8 cellular contexts compared by ENCODE assay signal in the genomic region with DNA sequence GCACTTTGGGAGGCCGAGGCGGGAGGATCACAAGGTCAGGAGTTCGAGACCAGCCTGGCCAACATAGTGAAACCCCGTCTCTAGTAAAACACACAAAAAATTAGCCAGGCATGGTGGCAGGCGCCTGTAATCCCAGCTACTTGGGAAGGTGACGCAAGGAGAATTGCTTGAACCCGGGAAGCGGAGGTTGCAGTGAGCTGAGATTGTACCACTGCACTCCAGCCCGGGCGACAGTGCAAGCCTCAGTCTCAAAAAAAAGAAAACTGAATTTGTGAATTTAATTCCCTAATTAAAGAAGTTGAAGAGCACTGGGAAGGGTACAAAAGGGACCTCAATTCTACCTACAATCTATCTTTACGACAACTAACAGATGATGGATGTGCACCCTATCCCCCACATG. TPM values are rescaled to one million over a fixed set of nuclear protein-coding genes. Genes with fewer than 3 reads are reported as not detected.
A peak's percentile ranks its signal among the peaks of the same experiment; 100 is the strongest.
DNase-seq lines count a peak whose midpoint lies in the region; ATAC-seq and TF ChIP-seq lines count a peak whose summit lies in the region.
"Not testable (repeated sequence)": the region's sequence is repeated elsewhere in the genome, so short reads cannot be mapped to it uniquely, and the experiment has no call there.

No MANE protein-coding gene starts in this region.

- not testable (repeated sequence) for H3K27ac ChIP-seq in BLaER1 treated with 17β-estradiol and CSF1 and Interleukin-3, amounts not matched to agents 10 nM and 100 nM; SU-DHL-6 (ENCODE audit: low read depth, low read length)

- H3K9ac ChIP-seq in BLaER1 treated with 17β-estradiol and CSF1 and Interleukin-3, amounts not matched to agents 10 nM and 100 nM, result peak overlapping the region; percentile 18 to 98 (median 95); a peak in 16 of 22 replicates
- peak overlapping the region; percentile 84 for H3K9ac ChIP-seq in Loucy (ENCODE audit: low read depth, low read length, poor library complexity, severe bottlenecking)
- H3K9ac ChIP-seq in SU-DHL-6 (ENCODE audit: low read length), result not testable (repeated sequence)

- peak; percentile 11 for DNase-seq in activated T-cell treated with anti-CD3 and anti-CD28 coated beads, Interleukin-2, amount 50 U/mL, for 24 hours
- not testable (repeated sequence) for DNase-seq in activated naive CD8-positive, alpha-beta T cell treated with anti-CD3 and anti-CD28 coated beads, Interleukin-2, amount 50 U/mL, for 24 hours; endothelial cell (ENCODE audit: low spot score); nephron progenitor cell
- peak; percentile 15 for DNase-seq in type B pancreatic cell (ENCODE audit: extremely low spot score, unreplicated experiment)

- H3K4me3 Mint-ChIP-seq in activated T-cell treated with anti-CD3 and anti-CD28 coated beads, Interleukin-2, amount 50 U/mL, for 24 hours, result peak overlapping the region; percentile 99
- peak overlapping the region; percentile 97 for H3K4me3 Mint-ChIP-seq in activated naive CD8-positive, alpha-beta T cell treated with anti-CD3 and anti-CD28 coated beads, Interleukin-2, amount 50 U/mL, for 24 hours
- H3K4me3 Mint-ChIP-seq in endothelial cell (ENCODE audit: unreplicated experiment) (peak overlapping the region; percentile 98), nephron progenitor cell (peak overlapping the region; percentile 99), type B pancreatic cell (peak overlapping the region; percentile 90)

- H3K79me2 ChIP-seq in Loucy (ENCODE audit: insufficient read depth, low read length) (peaks cover 54% of the 10 kb centered on the region), SU-DHL-6 (ENCODE audit: insufficient read depth, low read length) (peaks cover 40% of the 10 kb centered on the region)

- H2AFZ ChIP-seq in Loucy (ENCODE audit: low read length); SU-DHL-6 (ENCODE audit: low read depth, low read length, severe bottlenecking): not testable (repeated sequence)

- H3F3A ChIP-seq in Loucy (ENCODE audit: low read depth), result not testable (repeated sequence)
- H3F3A ChIP-seq in SU-DHL-6 (ENCODE audit: insufficient read depth), result 0 out of 2 replicates have a peak, but pooled peaks cover 11% of the 10 kb centered on the region

- peaks cover 6 to 69% (median 66%) of the 10 kb centered on the region in 11 experiments; a peak in 20 of 22 replicates for H4K20me1 ChIP-seq in BLaER1 treated with 17β-estradiol and CSF1 and Interleukin-3, amounts not matched to agents 10 nM and 100 nM
- H4K20me1 ChIP-seq in Loucy (ENCODE audit: insufficient read depth, low read length, poor library complexity, severe bottlenecking), result peaks cover 28% of the 10 kb centered on the region
- H4K20me1 ChIP-seq in SU-DHL-6 (ENCODE audit: low read depth, low read length), result peaks cover 13% of the 10 kb centered on the region

- H3K36me3 ChIP-seq in BLaER1 treated with 17β-estradiol and CSF1 and Interleukin-3, amounts not matched to agents 10 nM and 100 nM, result peaks cover 55 to 61% (median 59%) of the 10 kb centered on the region in 11 experiments
- H3K36me3 ChIP-seq in Loucy (ENCODE audit: insufficient read depth, low read length) (peaks cover 29% of the 10 kb centered on the region), SU-DHL-6 (ENCODE audit: low read length) (peaks cover 28% of the 10 kb centered on the region)

- peaks cover 70% of the 10 kb centered on the region for H3K36me3 Mint-ChIP-seq in activated T-cell treated with anti-CD3 and anti-CD28 coated beads, Interleukin-2, amount 50 U/mL, for 24 hours (ENCODE audit: low read depth)
- H3K36me3 Mint-ChIP-seq in activated naive CD8-positive, alpha-beta T cell treated with anti-CD3 and anti-CD28 coated beads, Interleukin-2, amount 50 U/mL, for 24 hours (ENCODE audit: low read depth), result peaks cover 61% of the 10 kb centered on the region
- H3K36me3 Mint-ChIP-seq in endothelial cell (ENCODE audit: low read depth, unreplicated experiment) (peaks cover 34% of the 10 kb centered on the region), nephron progenitor cell (ENCODE audit: low read depth) (peaks cover 40% of the 10 kb centered on the region), type B pancreatic cell (peaks cover 18% of the 10 kb centered on the region)

- H3K4me2 ChIP-seq in BLaER1 treated with 17β-estradiol and CSF1 and Interleukin-3, amounts not matched to agents 10 nM and 100 nM, result peak overlapping the region; percentile 73 to 91 (median 78); a peak in 21 of 22 replicates
- H3K4me2 ChIP-seq in Loucy (ENCODE audit: low read depth, low read length, poor library complexity, severe bottlenecking) (peak overlapping the region; percentile 79), SU-DHL-6 (ENCODE audit: low read depth, low read length, poor library complexity, severe bottlenecking) (peak overlapping the region; percentile 88)

- H3K4me3 ChIP-seq in BLaER1 treated with 17β-estradiol and CSF1 and Interleukin-3, amounts not matched to agents 10 nM and 100 nM, result peak overlapping the region in 7 of 10 experiments; percentile 86 to 100 (median 99); a peak in 8 of 20 replicates
- peak overlapping the region; percentile 89 for H3K4me3 ChIP-seq in Loucy (ENCODE audit: low read length, poor library complexity, severe bottlenecking)
- H3K4me3 ChIP-seq in SU-DHL-6 (ENCODE audit: insufficient read depth, low read length, poor library complexity, severe bottlenecking), result not testable (repeated sequence)

- peaks cover 61% of the 10 kb centered on the region for H3K4me1 Mint-ChIP-seq in activated T-cell treated with anti-CD3 and anti-CD28 coated beads, Interleukin-2, amount 50 U/mL, for 24 hours (ENCODE audit: low read depth)
- peaks cover 67% of the 10 kb centered on the region for H3K4me1 Mint-ChIP-seq in activated naive CD8-positive, alpha-beta T cell treated with anti-CD3 and anti-CD28 coated beads, Interleukin-2, amount 50 U/mL, for 24 hours
- peaks cover 35% of the 10 kb centered on the region for H3K4me1 Mint-ChIP-seq in endothelial cell (ENCODE audit: unreplicated experiment)
- peaks cover 26% of the 10 kb centered on the region for H3K4me1 Mint-ChIP-seq in nephron progenitor cell
- H3K4me1 Mint-ChIP-seq in type B pancreatic cell (ENCODE audit: unreplicated experiment), result not testable (repeated sequence)

- H3K9me3 ChIP-seq in BLaER1 treated with 17β-estradiol and CSF1 and Interleukin-3, amounts not matched to agents 10 nM and 100 nM (replicated peaks in 1 of 11); Loucy (ENCODE audit: insufficient read depth, low read depth, low read length); SU-DHL-6 (ENCODE audit: insufficient read depth, low read length): not testable (repeated sequence)

- TF ChIP-seq CTCF in Loucy (conservative IDR thresholded peaks at IDR 0.05; ENCODE audit: low read length); SU-DHL-6 (IDR thresholded peaks at IDR 0.05; ENCODE audit: insufficient read depth, low read length, poor library complexity, severe bottlenecking); endothelial cell (IDR thresholded peaks at IDR 0.05; ENCODE audit: unreplicated experiment); nephron progenitor cell (IDR thresholded peaks at IDR 0.05); type B pancreatic cell (conservative IDR thresholded peaks at IDR 0.05): not testable (repeated sequence)

- peaks cover 18 to 32% (median 22%) of the 10 kb centered on the region in 10 experiments for H3K4me1 ChIP-seq in BLaER1 treated with 17β-estradiol and CSF1 and Interleukin-3, amounts not matched to agents 10 nM and 100 nM
- H3K4me1 ChIP-seq in Loucy (ENCODE audit: insufficient read depth, low read length, poor library complexity, severe bottlenecking), result peaks cover 20% of the 10 kb centered on the region

- not testable (repeated sequence) for H3K27me3 Mint-ChIP-seq in activated T-cell treated with anti-CD3 and anti-CD28 coated beads, Interleukin-2, amount 50 U/mL, for 24 hours; activated naive CD8-positive, alpha-beta T cell treated with anti-CD3 and anti-CD28 coated beads, Interleukin-2, amount 50 U/mL, for 24 hours; endothelial cell (ENCODE audit: unreplicated experiment); type B pancreatic cell
- peaks cover 16% of the 10 kb centered on the region for H3K27me3 Mint-ChIP-seq in nephron progenitor cell (ENCODE audit: low read depth, poor library complexity)

- not testable (repeated sequence) for H3K9me3 Mint-ChIP-seq in activated T-cell treated with anti-CD3 and anti-CD28 coated beads, Interleukin-2, amount 50 U/mL, for 24 hours; activated naive CD8-positive, alpha-beta T cell treated with anti-CD3 and anti-CD28 coated beads, Interleukin-2, amount 50 U/mL, for 24 hours; endothelial cell (ENCODE audit: unreplicated experiment); nephron progenitor cell; type B pancreatic cell

- H3K27ac Mint-ChIP-seq in activated T-cell treated with anti-CD3 and anti-CD28 coated beads, Interleukin-2, amount 50 U/mL, for 24 hours, result peak overlapping the region; percentile 98
- peak overlapping the region; percentile 92 for H3K27ac Mint-ChIP-seq in activated naive CD8-positive, alpha-beta T cell treated with anti-CD3 and anti-CD28 coated beads, Interleukin-2, amount 50 U/mL, for 24 hours
- not testable (repeated sequence) for H3K27ac Mint-ChIP-seq in endothelial cell (ENCODE audit: unreplicated experiment); nephron progenitor cell; type B pancreatic cell

- H3K9me2 ChIP-seq in Loucy (replicated peaks; ENCODE audit: low read depth, low read length); SU-DHL-6 (replicated peaks; ENCODE audit: insufficient read depth, low read length): not testable (repeated sequence)

- ATAC-seq in activated naive CD8-positive, alpha-beta T cell treated with anti-CD3 and anti-CD28 coated beads, Interleukin-2, amount 50 U/mL, for 24 hours, result not testable (repeated sequence)

- H3K27me3 ChIP-seq in BLaER1 treated with 17β-estradiol and CSF1 and Interleukin-3, amounts not matched to agents 10 nM and 100 nM; Loucy (ENCODE audit: insufficient read depth, low read length, poor library complexity, severe bottlenecking); SU-DHL-6 (ENCODE audit: low read length): not testable (repeated sequence)

RNA-seq across cellular contexts. Expression of gene NIFK, which starts 2.1 kb away (rescaled TPM):
- total RNA-seq in endothelial cell (ENCODE audit: unreplicated experiment) (153 TPM), type B pancreatic cell (ENCODE audit: low replicate concordance) (55.5 and 60.9 TPM in 2 replicates)

RNA-seq across cellular contexts. Expression of gene TSN, which starts 20.9 kb away (rescaled TPM):
- total RNA-seq in endothelial cell (ENCODE audit: unreplicated experiment) (264 TPM), type B pancreatic cell (ENCODE audit: low replicate concordance) (64.6 and 87.6 TPM in 2 replicates)
